Comparison of ENCODE assay signal across 8 cellular contexts in genomic region chr5:81778642-81779041, GRCh38. TPM values are rescaled to one million over a fixed set of nuclear protein-coding genes. Genes with fewer than 3 reads are reported as not detected.
A peak's percentile ranks its signal among the peaks of the same experiment; 100 is the strongest.
DNase-seq lines count a peak whose midpoint lies in the region; TF ChIP-seq lines count a peak whose summit lies in the region.

No MANE protein-coding gene starts in this region.

- peak overlapping the region; percentile 10 for H3K9ac ChIP-seq in mucosa of stomach (ENCODE audit: low read length)

- POLR2A ChIA-PET in RWPE1 (lab: Yijun Ruan, JAX; ENCODE audit: low non-redundant PET), result no interaction called here

- H3K4me3 ChIP-seq in MG63 (peak overlapping the region; percentile 5; the same call in 1 of the 2 replicates), choroid plexus epithelial cell (ENCODE audit: low read depth, low read length) (no peak overlapping the region), mucosa of stomach (ENCODE audit: low read length) (no peak overlapping the region)

- H3K27ac ChIP-seq in C4-2B (peak overlapping the region; percentile 59), RWPE1 (no peak overlapping the region)

- H3K4me1 ChIP-seq in mucosa of stomach (ENCODE audit: control insufficient read depth, insufficient read depth, low read length), result peaks cover 22% of the 10 kb centered on the region

- H3K9me3 ChIP-seq in MG63 (no peaks in the 10 kb centered on the region), mucosa of stomach (ENCODE audit: control insufficient read depth, low read length) (no peaks in the 10 kb centered on the region)

- DNase-seq in MG63 (no peak), choroid plexus epithelial cell (ENCODE audit: low read depth) (peak; percentile 58), putamen (ENCODE audit: low spot score) (no peak), DMS53 (lab: John Stamatoyannopoulos, UW) (no peak), RWPE1 (ENCODE audit: low spot score) (no peak), Ammon's horn (ENCODE audit: low spot score) (no peak)

- no peak for TF ChIP-seq CTCF in C4-2B (conservative IDR thresholded peaks at IDR 0.05)
- no peak for TF ChIP-seq CTCF in choroid plexus epithelial cell (conservative IDR thresholded peaks at IDR 0.05; ENCODE audit: low read depth, low read length)
- TF ChIP-seq CTCF in RWPE1 (conservative IDR thresholded peaks at IDR 0.05; ENCODE audit: low read depth), result no peak

- H3K36me3 ChIP-seq in MG63, result no peaks in the 10 kb centered on the region
- H3K36me3 ChIP-seq in mucosa of stomach (ENCODE audit: control insufficient read depth, insufficient read depth, low read length), result no peaks in the 10 kb centered on the region

- CTCF ChIA-PET in RWPE1 (lab: Yijun Ruan, JAX), result interaction anchor here (0.7 kb wide), 1 partner anchor 272 kb away, joined by 3 read pairs; no protein-coding TSS in a partner anchor

- H3K27me3 ChIP-seq in MG63, result no peaks in the 10 kb centered on the region
- H3K27me3 ChIP-seq in mucosa of stomach (ENCODE audit: control insufficient read depth, insufficient read depth, low read length), result no peaks in the 10 kb centered on the region

RNA-seq across cellular contexts. Expression of gene SSBP2, which starts 27.7 kb away (rescaled TPM):
- 12.3 and 13.8 TPM in 2 replicates for total RNA-seq in MG63 (2014; rRNA removed; shearing (Covaris generic); ENCODE audit: low replicate concordance)
